In the genomic region with DNA sequence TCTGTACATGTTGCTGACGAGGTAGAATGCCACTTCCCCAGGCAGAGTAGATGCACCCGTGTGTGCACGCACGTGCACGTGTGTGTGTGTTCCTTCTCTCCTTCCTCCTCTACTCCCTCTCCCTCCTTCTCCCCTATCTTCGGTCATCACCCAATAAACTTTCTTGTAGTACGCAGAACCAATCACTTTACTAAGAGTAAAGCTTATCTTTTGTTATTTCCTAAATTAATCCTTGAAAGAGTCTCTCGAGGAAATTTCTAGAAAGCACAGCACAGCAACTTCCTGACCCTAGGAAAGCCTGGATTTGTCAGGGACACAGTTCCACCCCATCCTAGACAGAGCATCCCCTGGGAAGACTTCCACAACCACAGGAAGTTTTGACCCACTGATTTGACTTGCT, we compare ENCODE assay signal across 21 cellular contexts.
"Had no signal": no experiment of that assay in that cellular context is flagged by ENCODE, and none has a peak within 500 bp of the region (broad histone marks: within the 10 kb centered on the region; RNA-seq: fewer than 3 reads in every experiment).

No MANE protein-coding gene starts in this region.

- DNase-seq: IMR-90, Karpas-422, KG1, MG63, NCI-H1092, NCI-H1105 treated with DMSO at 0.1 percent for 48 hours, NCI-H1417 treated with DMSO at 0.1 percent for 48 hours, NCI-H146, NCI-H1694 treated with DMSO at 0.1 percent for 48 hours, NCI-H1930, NCI-H2081, NCI-H2107, NCI-H2227 treated with DMSO at 0.1 percent for 48 hours, NCI-H524, NCI-H526 treated with DMSO at 0.1 percent for 48 hours, NCI-H748 treated with DMSO at 0.1 percent for 48 hours, Right ventricle myocardium superior, RPMI8226, SIG-M5 had no signal

- H3K27ac ChIP-seq: SJSA1, SK-N-MC had no signal

- H3K36me3 ChIP-seq: MG63 had no signal

- H3K4me3 ChIP-seq: MG63, SJSA1, SK-N-MC had no signal

- H3K27me3 ChIP-seq: MG63, SJSA1 had no signal

- H3K9me3 ChIP-seq: MG63, SJSA1 had no signal
